In the genomic region with DNA sequence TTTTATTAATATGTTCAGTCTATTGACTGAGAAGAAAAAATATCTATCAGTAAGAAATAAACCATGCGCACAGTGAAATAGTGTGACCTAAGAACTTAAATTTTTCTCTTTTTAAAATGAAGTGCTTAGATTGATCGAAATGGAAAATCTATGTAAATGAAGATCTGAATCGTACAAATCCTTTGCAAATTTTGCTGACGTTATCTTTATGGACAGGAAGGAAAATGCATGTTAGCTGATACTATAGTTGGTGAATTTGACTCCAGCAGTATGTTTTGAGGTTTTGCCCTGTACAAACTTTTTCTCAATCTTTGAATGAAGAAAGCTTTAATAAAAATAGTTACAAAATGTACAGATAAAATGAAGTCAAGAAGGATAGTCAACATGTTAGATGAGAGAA, we compare ENCODE assay signal across 33 cellular contexts.
"Had no signal": no experiment of that assay in that cellular context is flagged by ENCODE, and none has a peak within 500 bp of the region (broad histone marks: within the 10 kb centered on the region; RNA-seq: fewer than 3 reads in every experiment).

No MANE protein-coding gene starts in this region.

- H3K36me3 ChIP-seq: adrenal gland, ascending aorta, brain microvascular endothelial cell, breast epithelium, cardiac muscle cell had no signal

- H3K27me3 ChIP-seq: adrenal gland, ascending aorta, body of pancreas, brain microvascular endothelial cell, breast epithelium, cardiac muscle cell had no signal

- H3K4me1 ChIP-seq: adrenal gland, ascending aorta, body of pancreas, breast epithelium had no signal

- ATAC-seq: activated naive CD4-positive, alpha-beta T cell treated with anti-CD3 and anti-CD28 coated beads, Interleukin-2, amount 50 U/mL, for 72 hours; activated naive CD8-positive, alpha-beta T cell treated with anti-CD3 and anti-CD28 coated beads, Interleukin-2, amount 50 U/mL, for 24 hours; activated T-cell treated with anti-CD3 and anti-CD28 coated beads, Interleukin-2, amount 50 U/mL, for 4 hours; activated T-cell treated with anti-CD3 and anti-CD28 coated beads, Interleukin-2, amount 50 U/mL, for 72 hours; activated T-helper 17 cell treated with anti-CD3 and anti-CD28 coated beads, Interleukin-2, amount 50 U/mL, for 72 hours; body of pancreas had no signal

- H3K4me3 ChIP-seq: adrenal gland, ascending aorta, body of pancreas, breast epithelium, cardiac muscle cell had no signal

- DNase-seq: activated effector memory CD4-positive, alpha-beta T cell treated with anti-CD3 and anti-CD28 coated beads, Interleukin-2, amount 50 U/mL, for 16 hours; activated effector memory CD4-positive, alpha-beta T cell treated with Interleukin-2 at 50 U/mL for 16 hours; activated gamma-delta T cell; activated gamma-delta T cell treated with Interleukin-2 at 50 U/mL for 16 hours; activated naive CD4-positive, alpha-beta T cell; activated naive CD4-positive, alpha-beta T cell treated with anti-CD3 and anti-CD28 coated beads for 36 hours; activated naive CD4-positive, alpha-beta T cell treated with anti-CD3 and anti-CD28 coated beads, Interleukin-2, amount 10 ng/mL, durations not matched to agents 7 days and 5 days; activated naive CD4-positive, alpha-beta T cell treated with anti-CD3 and anti-CD28 coated beads, Interleukin-2, amount 50 U/mL, for 16 hours; activated naive CD4-positive, alpha-beta T cell treated with Interleukin-2 at 50 U/mL for 16 hours; activated naive CD8-positive, alpha-beta T cell treated with anti-CD3 and anti-CD28 coated beads for 36 hours; activated naive CD8-positive, alpha-beta T cell treated with anti-CD3 and anti-CD28 coated beads, Interleukin-2, amount 10 ng/mL, durations not matched to agents 7 days and 5 days; activated naive CD8-positive, alpha-beta T cell treated with anti-CD3 and anti-CD28 coated beads, Interleukin-2, amount 50 U/mL, for 24 hours; activated T-cell treated with anti-CD3 and anti-CD28 coated beads, Interleukin-2, amount 50 U/mL, for 4 hours; activated T-cell treated with anti-CD3 and anti-CD28 coated beads, Interleukin-2, amount 50 U/mL, for 48 hours; activated T-cell treated with anti-CD3 and anti-CD28 coated beads, Interleukin-2, amount 50 U/mL, for 72 hours; adrenal gland; amniotic stem cell; amygdala; anterior cingulate cortex; aorta; body of pancreas; brain microvascular endothelial cell; caudate nucleus; central memory CD4-positive, alpha-beta T cell; cerebellar nuclear complex had no signal

- H3K27ac ChIP-seq: adrenal gland, ascending aorta, body of pancreas, brain microvascular endothelial cell, breast epithelium, cardiac muscle cell had no signal

- FAIRE-seq: astrocyte, bronchial epithelial cell, colon had no signal

- H3K9me3 ChIP-seq: adrenal gland, ascending aorta, body of pancreas had no signal
